31 cellular contexts compared by ENCODE assay signal in genomic region chr1:204146309-204146708, GRCh38. TPM values are rescaled to one million over a fixed set of nuclear protein-coding genes. Genes with fewer than 3 reads are reported as not detected.
"Had no signal": no experiment of that assay in that cellular context is flagged by ENCODE, and none has a peak within 500 bp of the region (broad histone marks: within the 10 kb centered on the region; RNA-seq: fewer than 3 reads in every experiment).

No MANE protein-coding gene starts in this region.

- H3K27ac Mint-ChIP-seq: activated CD8-positive, alpha-beta T cell treated with anti-CD3 and anti-CD28 coated beads, Interleukin-2, amount 10 ng/mL, durations not matched to agents 7 days and 5 days; activated naive CD4-positive, alpha-beta T cell treated with anti-CD3 and anti-CD28 coated beads, Interleukin-2, amount 50 U/mL, for 24 hours; activated T-cell treated with anti-CD3 and anti-CD28 coated beads, Interleukin-2, amount 50 U/mL, for 24 hours; activated T-helper 1 cell treated with anti-CD3 and anti-CD28 coated beads, Interleukin-12 subunit alpha, Interleukin-12 subunit beta, Interleukin-2, Interleukin-4 antibody, amounts not matched to agents 30 ng/mL and 10 ng/mL and 1 ng/mL, durations not matched to agents 14 hours and 24 hours and 36 hours had no signal

- DNase-seq: activated CD4-positive, alpha-beta T cell treated with anti-CD3 and anti-CD28 coated beads for 48 hours; activated CD4-positive, alpha-beta T cell treated with anti-CD3 and anti-CD28 coated beads, Interleukin-2, amount 50 U/mL, for 4 hours; activated CD8-positive, alpha-beta memory T cell treated with anti-CD3 and anti-CD28 coated beads, Interleukin-2, amount 50 U/mL, for 48 hours; activated CD8-positive, alpha-beta T cell treated with anti-CD3 and anti-CD28 coated beads, Interleukin-2, amount 10 ng/mL, durations not matched to agents 7 days and 5 days; activated effector memory CD4-positive, alpha-beta T cell treated with Interleukin-2 at 50 U/mL for 16 hours; activated naive CD4-positive, alpha-beta T cell; activated T-cell treated with anti-CD3 and anti-CD28 coated beads, Interleukin-2, amount 50 U/mL, for 24 hours; body of pancreas; NCI-H1092; NCI-H1417; NCI-H1930; NCI-H2171; NCI-H2227 treated with DMSO at 0.1 percent for 48 hours; NCI-H446 treated with DMSO at 0.1 percent for 48 hours; NCI-H524 treated with DMSO at 0.1 percent for 48 hours; NCI-H774; NK-92 treated with Interleukin-12 subunit alpha and Interleukin-12 subunit beta, amount 100 ng/mL, for 24 hours; Right ventricle myocardium superior; SJCRH30; SK-N-SH; T-helper 1 cell had no signal

- H3K4me2 ChIP-seq: KMS-11, SK-N-SH had no signal

- H3K9me2 ChIP-seq: SK-N-SH had no signal

- H3K4me1 Mint-ChIP-seq: activated naive CD4-positive, alpha-beta T cell treated with anti-CD3 and anti-CD28 coated beads, Interleukin-2, amount 50 U/mL, for 24 hours had no signal

- H3K27me3 ChIP-seq: ascending aorta, body of pancreas, SJCRH30 had no signal

- H3K9me3 Mint-ChIP-seq: activated naive CD4-positive, alpha-beta T cell treated with anti-CD3 and anti-CD28 coated beads, Interleukin-2, amount 50 U/mL, for 24 hours; activated T-cell treated with anti-CD3 and anti-CD28 coated beads, Interleukin-2, amount 50 U/mL, for 24 hours; activated T-helper 1 cell treated with anti-CD3 and anti-CD28 coated beads, Interleukin-12 subunit alpha, Interleukin-12 subunit beta, Interleukin-2, Interleukin-4 antibody, amounts not matched to agents 30 ng/mL and 10 ng/mL and 1 ng/mL, durations not matched to agents 14 hours and 24 hours and 36 hours; central memory CD8-positive, alpha-beta T cell had no signal

- ATAC-seq: activated CD4-positive, CD25-positive, alpha-beta regulatory T cell treated with anti-CD3 and anti-CD28 coated beads, Interleukin-2, amount 50 U/mL, for 24 hours; activated CD8-positive, alpha-beta T cell treated with anti-CD3 and anti-CD28 coated beads, Interleukin-2, amount 10 ng/mL, durations not matched to agents 7 days and 5 days; body of pancreas had no signal

- H3K9me3 ChIP-seq: ascending aorta, body of pancreas, SJCRH30, SK-N-SH had no signal

- H3K4me3 ChIP-seq: ascending aorta, body of pancreas, SJCRH30 had no signal

- H3K27ac ChIP-seq: ascending aorta, body of pancreas, KMS-11, SJCRH30, VCaP had no signal

- H3K36me3 Mint-ChIP-seq: activated naive CD4-positive, alpha-beta T cell treated with anti-CD3 and anti-CD28 coated beads, Interleukin-2, amount 50 U/mL, for 24 hours had no signal

- H3K36me3 ChIP-seq: SJCRH30 had no signal

- H3K4me3 Mint-ChIP-seq: activated CD8-positive, alpha-beta T cell treated with anti-CD3 and anti-CD28 coated beads, Interleukin-2, amount 10 ng/mL, durations not matched to agents 7 days and 5 days; activated naive CD4-positive, alpha-beta T cell treated with anti-CD3 and anti-CD28 coated beads, Interleukin-2, amount 50 U/mL, for 24 hours; activated T-cell treated with anti-CD3 and anti-CD28 coated beads, Interleukin-2, amount 50 U/mL, for 24 hours; activated T-helper 1 cell treated with anti-CD3 and anti-CD28 coated beads, Interleukin-12 subunit alpha, Interleukin-12 subunit beta, Interleukin-2, Interleukin-4 antibody, amounts not matched to agents 30 ng/mL and 10 ng/mL and 1 ng/mL, durations not matched to agents 14 hours and 24 hours and 36 hours; central memory CD8-positive, alpha-beta T cell had no signal

- H3K4me1 ChIP-seq: ascending aorta, SJCRH30 had no signal

- H3K27me3 Mint-ChIP-seq: activated naive CD4-positive, alpha-beta T cell treated with anti-CD3 and anti-CD28 coated beads, Interleukin-2, amount 50 U/mL, for 24 hours; activated T-cell treated with anti-CD3 and anti-CD28 coated beads, Interleukin-2, amount 50 U/mL, for 24 hours had no signal

RNA-seq across cellular contexts. Expression of gene REN, which starts 19.8 kb away (rescaled TPM):
- total RNA-seq: activated CD8-positive, alpha-beta T cell treated with anti-CD3 and anti-CD28 coated beads, Interleukin-2, amount 10 ng/mL, durations not matched to agents 7 days and 5 days; activated T-helper 1 cell treated with anti-CD3 and anti-CD28 coated beads, Interleukin-12 subunit alpha, Interleukin-12 subunit beta, Interleukin-2, Interleukin-4 antibody, amounts not matched to agents 30 ng/mL and 10 ng/mL and 1 ng/mL, durations not matched to agents 14 hours and 24 hours and 36 hours; ascending aorta; body of pancreas; MCF 10A; Right ventricle myocardium superior; SJCRH30; T-helper 2 cell treated with Interferon-gamma antibody and Interleukin-4, amounts not matched to agents 100 ng/mL and 5 ng/mL, for 36 hours had no signal

RNA-seq across cellular contexts. Expression of gene KISS1, which starts 50.0 kb away (rescaled TPM):
- total RNA-seq: activated CD8-positive, alpha-beta T cell treated with anti-CD3 and anti-CD28 coated beads, Interleukin-2, amount 10 ng/mL, durations not matched to agents 7 days and 5 days; activated T-helper 1 cell treated with anti-CD3 and anti-CD28 coated beads, Interleukin-12 subunit alpha, Interleukin-12 subunit beta, Interleukin-2, Interleukin-4 antibody, amounts not matched to agents 30 ng/mL and 10 ng/mL and 1 ng/mL, durations not matched to agents 14 hours and 24 hours and 36 hours; ascending aorta; body of pancreas; bronchial epithelial cell; MCF 10A; Right ventricle myocardium superior; SJCRH30; T-helper 2 cell treated with Interferon-gamma antibody and Interleukin-4, amounts not matched to agents 100 ng/mL and 5 ng/mL, for 36 hours had no signal
